Comparison of ENCODE assay signal across 9 cellular contexts in genomic region chr1:8152731-8153702, GRCh38.
DNase-seq lines count a peak whose midpoint lies in the region; ATAC-seq lines count a peak whose summit lies in the region.
"Had no signal": no experiment of that assay in that cellular context is flagged by ENCODE, and none has a peak within 500 bp of the region (broad histone marks: within the 10 kb centered on the region; RNA-seq: fewer than 3 reads in every experiment).

No MANE protein-coding gene starts in this region.

- ATAC-seq in stimulated activated naive B cell treated with anti-CD40 and anti-IgM and Interleukin-4, amounts not matched to agents 10 μg/mL and 1 μg/mL and 100 μg/mL, for 72 hours (replicated peaks): peak; percentile 34 to 36
- ATAC-seq in HG02870 (IDR thresholded peaks at IDR 0.05; ENCODE audit: unreplicated experiment): no peak
- ATAC-seq in HG03280 (IDR thresholded peaks at IDR 0.05; ENCODE audit: unreplicated experiment): no peak

- peaks cover 0 to 5% of the 10 kb centered on the region in 2 donors for H3K4me1 ChIP-seq in esophagus (ENCODE audit: control insufficient read depth in 2 of 2, insufficient read depth in 2 of 2, low read length in 1 of 2)

- H3K36me3 ChIP-seq in esophagus (ENCODE audit: control insufficient read depth in 2 of 2, insufficient read depth in 2 of 2, low read length in 1 of 2): no peaks in the 10 kb centered on the region

- H3K27me3 ChIP-seq in esophagus (ENCODE audit: control insufficient read depth in 1 of 2, insufficient read depth in 2 of 2, low read length in 2 of 2): no peaks in the 10 kb centered on the region

- peaks cover 37% of the 10 kb centered on the region for H3K27me3 Mint-ChIP-seq in T-helper 1 cell treated with Interleukin-12 subunit alpha and Interleukin-12 subunit beta and Interleukin-4 antibody, amounts not matched to agents 30 μg/mL and 1 μg/mL, for 36 hours (ENCODE audit: low read depth)
- peaks cover 38 to 63% of the 10 kb centered on the region in 2 donors for H3K27me3 Mint-ChIP-seq in stimulated activated naive B cell treated with anti-CD40 and anti-IgM and Interleukin-4, amounts not matched to agents 10 μg/mL and 1 μg/mL and 100 μg/mL, for 72 hours

- 82 to 84% methylated on average over 19 of the region's 19 CpGs for WGBS in esophagus, 2 donors

- H3K9me3 ChIP-seq in esophagus (ENCODE audit: control insufficient read depth in 2 of 2, insufficient read depth in 1 of 2, low read depth in 1 of 2, low read length in 1 of 2): no peaks in the 10 kb centered on the region

- no peak overlapping the region for H3K4me3 ChIP-seq in esophagus (ENCODE audit: low read depth in 1 of 2, low read length in 2 of 2)

- DNase-seq in activated T-cell treated with anti-CD3 and anti-CD28 coated beads for 4 hours: peak; percentile 6
- no peak for DNase-seq in stimulated activated naive B cell treated with anti-CD40 and anti-IgM and Interleukin-4, amounts not matched to agents 10 μg/mL and 1 μg/mL and 100 μg/mL, for 72 hours
- no peak for DNase-seq in GM19240 (ENCODE audit: insufficient read length, low spot score)
- DNase-seq in SIG-M5 treated with dmso at 0.1 percent for 504 hours (lab: John Stamatoyannopoulos, UW; ENCODE audit: unreplicated experiment): no peak
- DNase-seq: HCEC 1CT had no signal

- H3K27ac ChIP-seq in esophagus (ENCODE audit: low read depth in 2 of 2, low read length in 1 of 2): peak overlapping the region; percentile 40 to 57

- H3K27ac Mint-ChIP-seq in T-helper 1 cell treated with Interleukin-12 subunit alpha and Interleukin-12 subunit beta and Interleukin-4 antibody, amounts not matched to agents 30 μg/mL and 1 μg/mL, for 36 hours: peak overlapping the region; percentile 94
- no peak overlapping the region for H3K27ac Mint-ChIP-seq in stimulated activated naive B cell treated with anti-CD40 and anti-IgM and Interleukin-4, amounts not matched to agents 10 μg/mL and 1 μg/mL and 100 μg/mL, for 72 hours

- peak overlapping the region; percentile 77 for H3K4me3 Mint-ChIP-seq in T-helper 1 cell treated with Interleukin-12 subunit alpha and Interleukin-12 subunit beta and Interleukin-4 antibody, amounts not matched to agents 30 μg/mL and 1 μg/mL, for 36 hours
- H3K4me3 Mint-ChIP-seq in stimulated activated naive B cell treated with anti-CD40 and anti-IgM and Interleukin-4, amounts not matched to agents 10 μg/mL and 1 μg/mL and 100 μg/mL, for 72 hours: no peak overlapping the region

- H3K36me3 Mint-ChIP-seq in T-helper 1 cell treated with Interleukin-12 subunit alpha and Interleukin-12 subunit beta and Interleukin-4 antibody, amounts not matched to agents 30 μg/mL and 1 μg/mL, for 36 hours (ENCODE audit: low read depth): peaks cover 3% of the 10 kb centered on the region
- no peaks in the 10 kb centered on the region for H3K36me3 Mint-ChIP-seq in stimulated activated naive B cell treated with anti-CD40 and anti-IgM and Interleukin-4, amounts not matched to agents 10 μg/mL and 1 μg/mL and 100 μg/mL, for 72 hours

- peaks cover 12% of the 10 kb centered on the region for H3K9me3 Mint-ChIP-seq in T-helper 1 cell treated with Interleukin-12 subunit alpha and Interleukin-12 subunit beta and Interleukin-4 antibody, amounts not matched to agents 30 μg/mL and 1 μg/mL, for 36 hours
- peaks cover 5 to 8% of the 10 kb centered on the region in 2 donors for H3K9me3 Mint-ChIP-seq in stimulated activated naive B cell treated with anti-CD40 and anti-IgM and Interleukin-4, amounts not matched to agents 10 μg/mL and 1 μg/mL and 100 μg/mL, for 72 hours

- peaks cover 31% of the 10 kb centered on the region for H3K4me1 Mint-ChIP-seq in T-helper 1 cell treated with Interleukin-12 subunit alpha and Interleukin-12 subunit beta and Interleukin-4 antibody, amounts not matched to agents 30 μg/mL and 1 μg/mL, for 36 hours (ENCODE audit: low read depth)
- peaks cover 0 to 1% of the 10 kb centered on the region in 2 donors for H3K4me1 Mint-ChIP-seq in stimulated activated naive B cell treated with anti-CD40 and anti-IgM and Interleukin-4, amounts not matched to agents 10 μg/mL and 1 μg/mL and 100 μg/mL, for 72 hours

Comparison
In these comparisons a context has a peak if more than half of its experiments do, and no peak if none do; other contexts are left out.
1. ATAC-seq: peak in stimulated activated naive B cell treated with anti-CD40 and anti-IgM and Interleukin-4, amounts not matched to agents 10 μg/mL and 1 μg/mL and 100 μg/mL, for 72 hours (2 of 2); none in HG02870 (single experiment) and HG03280 (single experiment).